Comparison of ENCODE assay signal across 11 cellular contexts in the genomic region with DNA sequence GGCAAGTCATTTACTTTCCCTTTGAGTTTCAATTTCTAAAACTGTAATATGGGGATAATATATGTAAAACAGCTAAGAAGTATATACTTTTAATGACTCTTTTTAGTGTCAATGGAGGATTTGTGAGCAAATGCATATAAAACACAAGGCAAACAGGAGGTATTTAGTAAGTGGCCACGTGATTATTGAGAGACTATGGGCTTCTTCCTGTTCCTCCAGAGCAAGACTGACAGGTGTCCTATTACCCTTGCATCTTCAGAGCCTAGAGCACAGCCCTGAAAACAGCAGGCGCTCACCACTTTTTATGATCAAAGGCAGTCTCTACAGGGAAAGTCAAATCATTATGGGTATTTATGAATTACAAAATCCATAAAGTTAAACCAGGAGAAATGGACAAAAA. TPM values are rescaled to one million over a fixed set of nuclear protein-coding genes. Genes with fewer than 3 reads are reported as not detected.
DNase-seq lines count a peak whose midpoint lies in the region; ATAC-seq and TF ChIP-seq lines count a peak whose summit lies in the region.
"Had no signal": no experiment of that assay in that cellular context is flagged by ENCODE, and none has a peak within 500 bp of the region (broad histone marks: within the 10 kb centered on the region; RNA-seq: fewer than 3 reads in every experiment).

No MANE protein-coding gene starts in this region.

- H3K9me3 Mint-ChIP-seq in activated naive CD4-positive, alpha-beta T cell treated with anti-CD3 and anti-CD28 coated beads for 36 hours, result no peaks in the 10 kb centered on the region
- H3K9me3 Mint-ChIP-seq in activated naive CD4-positive, alpha-beta T cell treated with anti-CD3 and anti-CD28 coated beads, Interleukin-2, amount 50 U/mL, for 72 hours, result no peaks in the 10 kb centered on the region
- no peaks in the 10 kb centered on the region for H3K9me3 Mint-ChIP-seq in effector memory CD8-positive, alpha-beta T cell
- H3K9me3 Mint-ChIP-seq in stimulated activated effector memory CD8-positive, alpha-beta T cell treated with anti-CD3 and anti-CD28 coated beads, Interleukin-12 subunit alpha, Interleukin-12 subunit beta, amount 100 ng/mL, for 72 hours, result no peaks in the 10 kb centered on the region

- no peak overlapping the region for H3K27ac Mint-ChIP-seq in activated naive CD4-positive, alpha-beta T cell treated with anti-CD3 and anti-CD28 coated beads for 36 hours
- no peak overlapping the region for H3K27ac Mint-ChIP-seq in activated naive CD4-positive, alpha-beta T cell treated with anti-CD3 and anti-CD28 coated beads, Interleukin-2, amount 50 U/mL, for 72 hours
- no peak overlapping the region for H3K27ac Mint-ChIP-seq in effector memory CD8-positive, alpha-beta T cell
- no peak overlapping the region for H3K27ac Mint-ChIP-seq in stimulated activated effector memory CD8-positive, alpha-beta T cell treated with anti-CD3 and anti-CD28 coated beads, Interleukin-12 subunit alpha, Interleukin-12 subunit beta, amount 100 ng/mL, for 72 hours

- in situ Hi-C loops in GM13976 (cut with MboI; ENCODE audit: low sequenced_read_pairs, unreplicated experiment), result no loop called here

- peak overlapping the region; percentile 76 for H3K4me3 Mint-ChIP-seq in activated naive CD4-positive, alpha-beta T cell treated with anti-CD3 and anti-CD28 coated beads for 36 hours
- H3K4me3 Mint-ChIP-seq in effector memory CD8-positive, alpha-beta T cell, result peak overlapping the region; percentile 15 to 25
- H3K4me3 Mint-ChIP-seq in stimulated activated effector memory CD8-positive, alpha-beta T cell treated with anti-CD3 and anti-CD28 coated beads, Interleukin-12 subunit alpha, Interleukin-12 subunit beta, amount 100 ng/mL, for 72 hours, result peak overlapping the region; percentile 4

- H3K4me1 Mint-ChIP-seq in activated naive CD4-positive, alpha-beta T cell treated with anti-CD3 and anti-CD28 coated beads for 36 hours (ENCODE audit: low read depth), result peaks cover 17% of the 10 kb centered on the region
- H3K4me1 Mint-ChIP-seq in effector memory CD8-positive, alpha-beta T cell (ENCODE audit: low read depth in 2 of 2), result peaks cover 8 to 11% of the 10 kb centered on the region in 2 donors
- H3K4me1 Mint-ChIP-seq in stimulated activated effector memory CD8-positive, alpha-beta T cell treated with anti-CD3 and anti-CD28 coated beads, Interleukin-12 subunit alpha, Interleukin-12 subunit beta, amount 100 ng/mL, for 72 hours, result peaks cover 13% of the 10 kb centered on the region

- H3K4me1 ChIP-seq in MM.1S (ENCODE audit: low read length) (peaks cover 8% of the 10 kb centered on the region), osteoblast (ENCODE audit: insufficient read depth, low read length) (peaks cover 16% of the 10 kb centered on the region)

- no peak for TF ChIP-seq CTCF in MM.1S (IDR thresholded peaks at IDR 0.05; ENCODE audit: low read length)
- TF ChIP-seq CTCF in GM13976 (IDR thresholded peaks at IDR 0.05; ENCODE audit: borderline replicate concordance, control extremely low read depth, extremely low read depth, insufficient read depth, missing control alignments), result no peak
- no peak for TF ChIP-seq CTCF in osteoblast (IDR thresholded peaks at IDR 0.05; ENCODE audit: extremely low read depth, low read depth, low read length)

- H3K27ac ChIP-seq in MM.1S (ENCODE audit: low read length) (no peak overlapping the region), osteoblast (ENCODE audit: low read depth, low read length) (no peak overlapping the region)

- H3K27me3 Mint-ChIP-seq in activated naive CD4-positive, alpha-beta T cell treated with anti-CD3 and anti-CD28 coated beads for 36 hours (ENCODE audit: low read depth), result peaks cover 50% of the 10 kb centered on the region
- H3K27me3 Mint-ChIP-seq in effector memory CD8-positive, alpha-beta T cell, result peaks cover 55 to 81% of the 10 kb centered on the region in 2 donors

- intact Hi-C loops in activated naive CD4-positive, alpha-beta T cell treated with anti-CD3 and anti-CD28 coated beads for 36 hours (cut with micrococcal nuclease), result loop anchor here (1.0 to 10.0 kb wide), 5 partner anchors 81 to 448 kb away; partner anchors contain the start of gene FOXD3

- ATAC-seq in activated naive CD4-positive, alpha-beta T cell treated with anti-CD3 and anti-CD28 coated beads, Interleukin-2, amount 50 U/mL, for 72 hours, result no peak
- no peak for ATAC-seq in effector memory CD8-positive, alpha-beta T cell (replicated peaks)
- ATAC-seq in stimulated activated effector memory CD8-positive, alpha-beta T cell treated with anti-CD3 and anti-CD28 coated beads, Interleukin-12 subunit alpha, Interleukin-12 subunit beta, amount 100 ng/mL, for 72 hours, result no peak

- CTCF ChIA-PET in activated naive CD4-positive, alpha-beta T cell treated with anti-CD3 and anti-CD28 coated beads for 36 hours (lab: Charles Lee), result interaction anchor here (0.6 to 1.3 kb wide), 2 partner anchors 81 to 475 kb away, joined by 4 to 6 read pairs; no protein-coding TSS in a partner anchor

- no peaks in the 10 kb centered on the region for H3F3A ChIP-seq in MM.1S (ENCODE audit: insufficient read depth, low read length)

- H3K36me3 ChIP-seq in MM.1S (replicated peaks; ENCODE audit: insufficient read depth, low read length), result no peaks in the 10 kb centered on the region
- no peaks in the 10 kb centered on the region for H3K36me3 ChIP-seq in osteoblast (ENCODE audit: insufficient read depth, low read length)
- H3K36me3 ChIP-seq: adrenal gland had no signal

- H3K9ac ChIP-seq in MM.1S (ENCODE audit: low read length), result no peak overlapping the region

- DNase-seq in activated naive CD4-positive, alpha-beta T cell treated with anti-CD3 and anti-CD28 coated beads for 36 hours, result no peak
- no peak for DNase-seq in activated naive CD4-positive, alpha-beta T cell treated with anti-CD3 and anti-CD28 coated beads, Interleukin-2, amount 50 U/mL, for 72 hours (ENCODE audit: low spot score in 2 of 2)
- peak; percentile 23 for DNase-seq in MM.1S
- DNase-seq in effector memory CD8-positive, alpha-beta T cell, result no peak
- no peak for DNase-seq in stimulated activated effector memory CD8-positive, alpha-beta T cell treated with anti-CD3 and anti-CD28 coated beads, Interleukin-12 subunit alpha, Interleukin-12 subunit beta, amount 100 ng/mL, for 72 hours (ENCODE audit: low spot score in 2 of 2)
- no peak for DNase-seq in GM13976 (ENCODE audit: low spot score)
- no peak for DNase-seq in NCI-H2081 treated with DMSO at 0.1 percent for 48 hours (lab: John Stamatoyannopoulos, UW)
- DNase-seq in osteoblast (ENCODE audit: insufficient read length, low spot score, missing footprints), result no peak
- DNase-seq: adrenal gland; effector memory CD4-positive, alpha-beta T cell; OCI-M1 had no signal

- H3K9me3 ChIP-seq in MM.1S (replicated peaks; ENCODE audit: insufficient read depth, low read length) (no peaks in the 10 kb centered on the region), osteoblast (ENCODE audit: low read depth, low read length) (no peaks in the 10 kb centered on the region)
- H3K9me3 ChIP-seq: adrenal gland had no signal

- H3K4me3 ChIP-seq in MM.1S (ENCODE audit: low read length) (no peak overlapping the region), osteoblast (ENCODE audit: insufficient read depth, low read length) (no peak overlapping the region)

- no peaks in the 10 kb centered on the region for H3K36me3 Mint-ChIP-seq in activated naive CD4-positive, alpha-beta T cell treated with anti-CD3 and anti-CD28 coated beads for 36 hours (ENCODE audit: low read depth)
- peaks cover 7 to 12% of the 10 kb centered on the region in 2 donors for H3K36me3 Mint-ChIP-seq in activated naive CD4-positive, alpha-beta T cell treated with anti-CD3 and anti-CD28 coated beads, Interleukin-2, amount 50 U/mL, for 72 hours
- H3K36me3 Mint-ChIP-seq in effector memory CD8-positive, alpha-beta T cell (ENCODE audit: insufficient read depth), result peaks cover 3% of the 10 kb centered on the region
- no peaks in the 10 kb centered on the region for H3K36me3 Mint-ChIP-seq in stimulated activated effector memory CD8-positive, alpha-beta T cell treated with anti-CD3 and anti-CD28 coated beads, Interleukin-12 subunit alpha, Interleukin-12 subunit beta, amount 100 ng/mL, for 72 hours

- H3K27me3 ChIP-seq in MM.1S (replicated peaks; ENCODE audit: insufficient read depth, low read length) (no peaks in the 10 kb centered on the region; the same call in 1 of the 2 replicates), osteoblast (ENCODE audit: insufficient read depth, low read length) (no peaks in the 10 kb centered on the region)
- H3K27me3 ChIP-seq: adrenal gland had no signal

- no peak overlapping the region for H2AFZ ChIP-seq in MM.1S (ENCODE audit: low read length)
- H2AFZ ChIP-seq in osteoblast (ENCODE audit: low read length), result no peak overlapping the region

- H4K20me1 ChIP-seq in MM.1S (ENCODE audit: insufficient read depth, low read length) (no peaks in the 10 kb centered on the region), osteoblast (ENCODE audit: insufficient read depth, low read length) (peaks cover 15% of the 10 kb centered on the region)

- H3K4me2 ChIP-seq in MM.1S (ENCODE audit: low read depth, low read length) (peak overlapping the region; percentile 28; the same call in 1 of the 2 replicates), osteoblast (ENCODE audit: insufficient read depth, low read length) (no peak overlapping the region)

- H3K79me2 ChIP-seq in MM.1S (ENCODE audit: low read length) (no peaks in the 10 kb centered on the region), osteoblast (ENCODE audit: insufficient read depth, low read length) (peaks cover 32% of the 10 kb centered on the region)

- H3K9me2 ChIP-seq in MM.1S (replicated peaks; ENCODE audit: insufficient read depth, low read length), result no peaks in the 10 kb centered on the region

RNA-seq across cellular contexts. Expression of gene ROR1, which starts 0.9 kb away (rescaled TPM):
- total RNA-seq in activated naive CD4-positive, alpha-beta T cell treated with anti-CD3 and anti-CD28 coated beads for 36 hours, result under 1 TPM; 0.10 to 0.14 TPM
- under 1 TPM in 1 of 2 donors, not detected in 1; 0.25 TPM for total RNA-seq in activated naive CD4-positive, alpha-beta T cell treated with anti-CD3 and anti-CD28 coated beads, Interleukin-2, amount 50 U/mL, for 72 hours
- 46.9 and 52.5 TPM in 2 replicates for total RNA-seq in osteoblast

Comparison
In these comparisons a context has a peak if more than half of its experiments do, and no peak if none do; other contexts are left out.
1. H3K4me3 Mint-ChIP-seq: peak in every context shown above with its lines; median percentile 76 in activated naive CD4-positive, alpha-beta T cell treated with anti-CD3 and anti-CD28 coated beads for 36 hours; 20 in effector memory CD8-positive, alpha-beta T cell; 4 in stimulated activated effector memory CD8-positive, alpha-beta T cell treated with anti-CD3 and anti-CD28 coated beads, Interleukin-12 subunit alpha, Interleukin-12 subunit beta, amount 100 ng/mL, for 72 hours.
2. RNA of gene ROR1, which starts 0.9 kb away (total RNA-seq): 46.9 to 52.5 TPM in osteoblast; 0.25 TPM in activated naive CD4-positive, alpha-beta T cell treated with anti-CD3 and anti-CD28 coated beads, Interleukin-2, amount 50 U/mL, for 72 hours and 0.10 to 0.14 TPM in activated naive CD4-positive, alpha-beta T cell treated with anti-CD3 and anti-CD28 coated beads for 36 hours; every median in the first group is over 10 times any median in the second.